ENCODE assay signal across 10 cellular contexts in genomic region chr6:144353871-144354314, GRCh38.
DNase-seq lines count a peak whose midpoint lies in the region; ATAC-seq, FAIRE-seq and TF ChIP-seq lines count a peak whose summit lies in the region.
"Had no signal": no experiment of that assay in that cellular context is flagged by ENCODE, and none has a peak within 500 bp of the region (broad histone marks: within the 10 kb centered on the region; RNA-seq: fewer than 3 reads in every experiment).

No MANE protein-coding gene starts in this region.

- ATAC-seq in GM18502 (IDR thresholded peaks at IDR 0.05; ENCODE audit: poor library complexity, unreplicated experiment) (peak; percentile 73), GM21360 (IDR thresholded peaks at IDR 0.05; ENCODE audit: unreplicated experiment) (peak; percentile 72), HG03280 (IDR thresholded peaks at IDR 0.05; ENCODE audit: unreplicated experiment) (peak; percentile 62), pancreas (no peak)
- ATAC-seq in effector memory CD8-positive, alpha-beta T cell (replicated peaks): peak; percentile 76
- ATAC-seq: right cardiac atrium had no signal

- no peaks in the 10 kb centered on the region for H3K27me3 Mint-ChIP-seq in effector memory CD8-positive, alpha-beta T cell
- H3K27me3 Mint-ChIP-seq: brain had no signal

- peak overlapping the region; percentile 94 to 96 for H3K27ac Mint-ChIP-seq in effector memory CD8-positive, alpha-beta T cell
- H3K27ac Mint-ChIP-seq: brain had no signal

- peaks cover 16% of the 10 kb centered on the region for H3K36me3 Mint-ChIP-seq in effector memory CD8-positive, alpha-beta T cell (ENCODE audit: insufficient read depth)
- H3K36me3 Mint-ChIP-seq: brain had no signal

- H3K4me1 ChIP-seq in pancreas: peaks cover 12 to 35% (median 26%) of the 10 kb centered on the region in 3 donors

- H3K9me3 ChIP-seq in pancreas: no peaks in the 10 kb centered on the region

- whole genome bisulfite sequencing in pancreas, 2 donors: 88 to 93% methylated on average over 5 of the region's 5 CpGs

- no peak overlapping the region for H3K27ac ChIP-seq in pancreas

- FAIRE-seq in pancreas (lab: Jason Lieb, UNC): no peak

- H3K4me3 Mint-ChIP-seq in effector memory CD8-positive, alpha-beta T cell: peak overlapping the region; percentile 89 to 96
- H3K4me3 Mint-ChIP-seq: brain had no signal

- no peaks in the 10 kb centered on the region for H3K36me3 ChIP-seq in pancreas

- H3K4me1 Mint-ChIP-seq in effector memory CD8-positive, alpha-beta T cell (ENCODE audit: low read depth in 2 of 2): peaks cover 54 to 70% of the 10 kb centered on the region in 2 donors

- intact Hi-C loops in pancreas (cut with DNase I): no loop called here

- peak; percentile 21 to 47 (median 43) for DNase-seq in effector memory CD8-positive, alpha-beta T cell
- DNase-seq in 8988T (no peak), COLO829 (ENCODE audit: low spot score) (no peak), activated gamma-delta T cell treated with Interleukin-2 at 50 U/mL for 16 hours (no peak), pancreas (no peak)
- DNase-seq: right cardiac atrium had no signal

- H3K4me3 ChIP-seq in pancreas: no peak overlapping the region

- no peaks in the 10 kb centered on the region for H3K9me3 Mint-ChIP-seq in effector memory CD8-positive, alpha-beta T cell
- H3K9me3 Mint-ChIP-seq: brain had no signal

- H3K27me3 ChIP-seq in pancreas: no peaks in the 10 kb centered on the region

- no peak for TF ChIP-seq CTCF in pancreas (IDR thresholded peaks at IDR 0.05)

Comparison
In these comparisons a context has a peak if more than half of its experiments do, and no peak if none do; other contexts are left out.
1. ATAC-seq: peak in GM18502 (single experiment), GM21360 (single experiment), HG03280 (single experiment) and effector memory CD8-positive, alpha-beta T cell (single experiment); none in pancreas (0 of 4).
2. DNase-seq: peak in effector memory CD8-positive, alpha-beta T cell (3 of 3); none in 8988T (single experiment), COLO829 (single experiment), activated gamma-delta T cell treated with Interleukin-2 at 50 U/mL for 16 hours (single experiment) and pancreas (0 of 6).